ENCODE assay signal across 8 cellular contexts in the genomic region with DNA sequence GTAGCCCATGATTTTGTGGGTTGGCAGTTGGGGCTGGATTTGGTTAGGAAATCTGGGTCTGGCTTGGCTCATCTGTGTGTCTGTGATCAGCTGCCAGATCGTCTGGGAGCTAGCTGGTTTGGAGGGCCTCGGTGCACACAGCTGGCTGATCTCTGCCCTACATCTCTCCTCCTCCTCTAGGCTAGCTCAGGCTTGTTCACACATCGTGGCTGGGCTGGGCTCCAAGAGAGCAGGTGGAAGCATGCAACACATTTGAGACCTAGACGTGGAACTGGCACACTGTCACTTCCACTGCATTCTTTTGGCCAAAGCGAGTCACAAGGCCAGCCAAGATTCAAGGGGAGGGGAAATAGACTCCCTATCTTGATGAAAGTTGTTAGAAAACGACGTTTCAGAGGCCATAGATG. TPM values are rescaled to one million over a fixed set of nuclear protein-coding genes. Genes with fewer than 3 reads are reported as not detected.
DNase-seq lines count a peak whose midpoint lies in the region; ATAC-seq and TF ChIP-seq lines count a peak whose summit lies in the region.

No MANE protein-coding gene starts in this region.

- 6 to 18% methylated on average over 7 of the region's 7 CpGs for WGBS in esophagus squamous epithelium, 2 donors
- WGBS in endodermal cell (ENCODE audit: insufficient coverage in 1 of 2, insufficient read length in 1 of 2), 2 experiments = 95 to 100% methylated on average over 3 to 7 of the region's 7 CpGs

- no peak for ATAC-seq in naive thymus-derived CD8-positive, alpha-beta T cell
- ATAC-seq in HG03025 (IDR thresholded peaks at IDR 0.05; ENCODE audit: low FRiP score, unreplicated experiment) (no peak), GM21367 (IDR thresholded peaks at IDR 0.05; ENCODE audit: unreplicated experiment) (no peak)

- H3K9me3 Mint-ChIP-seq in osteocyte (ENCODE audit: unreplicated experiment) = no peaks in the 10 kb centered on the region
- no peaks in the 10 kb centered on the region for H3K9me3 Mint-ChIP-seq in endodermal cell
- no peaks in the 10 kb centered on the region for H3K9me3 Mint-ChIP-seq in naive thymus-derived CD8-positive, alpha-beta T cell

- H3K27me3 ChIP-seq in esophagus squamous epithelium (no peaks in the 10 kb centered on the region), endodermal cell (ENCODE audit: control insufficient read depth, insufficient read depth, low read length, poor library complexity, severe bottlenecking) (no peaks in the 10 kb centered on the region)

- no peak overlapping the region for H3K4me3 ChIP-seq in esophagus squamous epithelium
- H3K4me3 ChIP-seq in endodermal cell (ENCODE audit: low read length) = no peak overlapping the region

- H3K27ac Mint-ChIP-seq in osteocyte (ENCODE audit: unreplicated experiment) (peak overlapping the region; percentile 50), endodermal cell (no peak overlapping the region)
- H3K27ac Mint-ChIP-seq in naive thymus-derived CD8-positive, alpha-beta T cell = peak overlapping the region in 2 of 10 donors; percentile 47 to 81

- H3K36me3 ChIP-seq in esophagus squamous epithelium (peaks cover 3 to 89% (median 26%) of the 10 kb centered on the region in 3 donors), endodermal cell (ENCODE audit: control insufficient read depth, insufficient read depth, low read length) (peaks cover 76% of the 10 kb centered on the region)

- no peak for TF ChIP-seq CTCF in esophagus squamous epithelium (IDR thresholded peaks at IDR 0.05)
- no peak for TF ChIP-seq CTCF in osteocyte (IDR thresholded peaks at IDR 0.05)
- TF ChIP-seq CTCF in endodermal cell (conservative IDR thresholded peaks at IDR 0.05) = no peak

- H3K4me1 ChIP-seq in esophagus squamous epithelium (peaks cover 3 to 29% (median 12%) of the 10 kb centered on the region in 3 donors), endodermal cell (ENCODE audit: control insufficient read depth, insufficient read depth, low read length) (no peaks in the 10 kb centered on the region)

- intact Hi-C loops in esophagus squamous epithelium (cut with DNase I) = no loop called here

- DNase-seq in GM03348 (ENCODE audit: low spot score) (peak; percentile 90), NCI-H526 (lab: John Stamatoyannopoulos, UW) (peak; percentile 34 to 69), esophagus squamous epithelium (lab: John Stamatoyannopoulos, UW) (peak; percentile 33), osteocyte (ENCODE audit: extremely low spot score, unreplicated experiment) (no peak), endodermal cell (no peak)
- no peak for DNase-seq in naive thymus-derived CD8-positive, alpha-beta T cell

- H3K36me3 Mint-ChIP-seq in osteocyte (ENCODE audit: unreplicated experiment) (peaks cover 40% of the 10 kb centered on the region), endodermal cell (ENCODE audit: low read depth) (peaks cover 68% of the 10 kb centered on the region)
- H3K36me3 Mint-ChIP-seq in naive thymus-derived CD8-positive, alpha-beta T cell = peaks cover 8 to 84% (median 27%) of the 10 kb centered on the region in 3 donors

- no peak for TF ChIP-seq POLR2A in esophagus squamous epithelium (IDR thresholded peaks at IDR 0.05)

- H3K9me3 ChIP-seq in esophagus squamous epithelium = no peaks in the 10 kb centered on the region
- H3K9me3 ChIP-seq in endodermal cell (ENCODE audit: control insufficient read depth, low read length) = no peaks in the 10 kb centered on the region

- H3K27me3 Mint-ChIP-seq in osteocyte (ENCODE audit: unreplicated experiment) (no peaks in the 10 kb centered on the region), endodermal cell (ENCODE audit: insufficient read depth) (no peaks in the 10 kb centered on the region)
- no peaks in the 10 kb centered on the region for H3K27me3 Mint-ChIP-seq in naive thymus-derived CD8-positive, alpha-beta T cell

- peak overlapping the region in 2 of 4 donors; percentile 60 to 69 for H3K27ac ChIP-seq in esophagus squamous epithelium
- no peak overlapping the region for H3K27ac ChIP-seq in endodermal cell (ENCODE audit: low read depth, low read length)

- no peak overlapping the region for H3K4me3 Mint-ChIP-seq in osteocyte (ENCODE audit: unreplicated experiment)
- no peak overlapping the region for H3K4me3 Mint-ChIP-seq in endodermal cell
- no peak overlapping the region for H3K4me3 Mint-ChIP-seq in naive thymus-derived CD8-positive, alpha-beta T cell

- H3K4me1 Mint-ChIP-seq in osteocyte (ENCODE audit: unreplicated experiment) (no peaks in the 10 kb centered on the region), endodermal cell (no peaks in the 10 kb centered on the region)
- peaks cover 0 to 6% (median 4%) of the 10 kb centered on the region in 4 donors for H3K4me1 Mint-ChIP-seq in naive thymus-derived CD8-positive, alpha-beta T cell

- no peak overlapping the region for H3K9ac ChIP-seq in endodermal cell (ENCODE audit: extremely low read depth, low read length, poor library complexity, severe bottlenecking)

- POLR2A ChIA-PET in naive thymus-derived CD8-positive, alpha-beta T cell (lab: Charles Lee) = no interaction called here

RNA-seq across cellular contexts. Expression of a gene that starts 15.9 kb away (rescaled TPM):
- total RNA-seq in esophagus squamous epithelium = 10 to 100 TPM in 2 of 4 donors, 1 to 10 TPM in 2; 6.6 to 14.5 (median 10.4) TPM
- 19.4 and 20.4 TPM in 2 replicates for total RNA-seq in osteocyte
- 10 to 100 TPM; 32.9 to 33.5 TPM for total RNA-seq in endodermal cell
- 25.6 TPM for polyA plus RNA-seq in endodermal cell (2013, experiment 1 of 2)
- polyA plus RNA-seq in endodermal cell (2013, experiment 2 of 2) = 23.2 TPM
- 10 to 100 TPM; 39.3 to 47.1 TPM for total RNA-seq in naive thymus-derived CD8-positive, alpha-beta T cell
- polyA plus RNA-seq in naive thymus-derived CD8-positive, alpha-beta T cell = 10 to 100 TPM in 1 of 3 donors, 1 to 10 TPM in 2; 3.1 to 10.1 (median 4.4) TPM

RNA-seq across cellular contexts. Expression of a gene that starts 16.0 kb away (rescaled TPM):
- total RNA-seq in esophagus squamous epithelium (10 to 100 TPM in 3 of 4 donors, 1 to 10 TPM in 1; 4.7 to 21.9 (median 11.2) TPM), osteocyte (11.3 and 11.8 TPM in 2 replicates), endodermal cell (10 to 100 TPM; 23.9 to 32.1 TPM)
- 20.1 TPM for polyA plus RNA-seq in endodermal cell (2013, experiment 1 of 2)
- polyA plus RNA-seq in endodermal cell (2013, experiment 2 of 2) = 18.3 TPM
- 10 to 100 TPM; 15.2 to 15.9 TPM for total RNA-seq in naive thymus-derived CD8-positive, alpha-beta T cell
- polyA plus RNA-seq in naive thymus-derived CD8-positive, alpha-beta T cell = 1 to 10 TPM; 4.3 to 6.9 (median 6.1) TPM

Comparison
In these comparisons a context has a peak if more than half of its experiments do, and no peak if none do; other contexts are left out.
1. DNase-seq: peak in GM03348 (single experiment), NCI-H526 (2 of 2) and esophagus squamous epithelium (single experiment); none in osteocyte (single experiment), endodermal cell (single experiment) and naive thymus-derived CD8-positive, alpha-beta T cell (0 of 10).